Comparison of ENCODE assay signal across 2 cellular contexts in the genomic region with DNA sequence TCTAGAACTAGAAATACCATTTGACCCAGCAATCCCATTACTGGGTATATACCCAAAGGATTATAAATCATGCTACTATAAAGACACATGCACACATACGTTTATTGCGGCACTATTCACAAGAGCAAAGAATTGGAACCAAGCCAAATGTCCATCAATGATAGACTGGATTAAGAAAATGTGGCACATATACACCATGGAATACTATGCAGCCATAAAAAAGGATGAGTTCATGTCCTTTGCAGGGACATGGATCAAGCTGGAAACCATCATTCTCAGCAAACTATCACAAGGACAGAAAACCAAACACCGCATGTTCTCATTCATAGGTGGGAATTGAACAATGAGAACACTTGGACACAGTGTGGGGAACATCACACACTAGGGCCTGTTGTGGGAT.
DNase-seq lines count a peak whose midpoint lies in the region; ATAC-seq, FAIRE-seq and TF ChIP-seq lines count a peak whose summit lies in the region.
"Not testable (repeated sequence)": the region's sequence is repeated elsewhere in the genome, so short reads cannot be mapped to it uniquely, and the experiment has no call there.

No MANE protein-coding gene starts in this region.

- ATAC-seq in K562 = not testable (repeated sequence)

- H2AFZ ChIP-seq in K562 (ENCODE audit: low read depth, low read length) = not testable (repeated sequence)

- not testable (repeated sequence) for H3K36me3 ChIP-seq in HEK293 (ENCODE audit: control insufficient read depth in 2 of 2, insufficient read depth in 1 of 2, low read length in 2 of 2); K562 (ENCODE audit: control insufficient read depth, insufficient read depth, low read length)

- H3K79me2 ChIP-seq in K562 (ENCODE audit: control insufficient read depth, insufficient read depth, low read length) = not testable (repeated sequence)

- H3K27me3 ChIP-seq in K562 (ENCODE audit: control insufficient read depth in 2 of 2, insufficient read depth in 2 of 2, low read length in 2 of 2) = not testable (repeated sequence)

- not testable (repeated sequence) for TF ChIP-seq RAD21 in K562 (CRISPR knock-in tag; conservative IDR thresholded peaks at IDR 0.05 in 1 of 2, IDR thresholded peaks at IDR 0.05 in 1 of 2)

- TF ChIP-seq EP300 in K562 (IDR thresholded peaks at IDR 0.05; ENCODE audit: low read length) = not testable (repeated sequence)

- WGBS in K562 (ENCODE audit: insufficient coverage, low coverage, missing lambda C conversion rate) = 2% methylated on average over 3 of the region's 3 CpGs

- not testable (repeated sequence) for BruUV-seq in K562 (replicated peaks; lab: Mats Ljungman, UMichigan)

- H3K9me3 ChIP-seq in HEK293 (ENCODE audit: control insufficient read depth, insufficient read depth, low read depth, low read length); K562 (replicated peaks; ENCODE audit: control insufficient read depth, insufficient read depth, low read depth, low read length): not testable (repeated sequence)

- not testable (repeated sequence) for H3K9ac ChIP-seq in K562 (ENCODE audit: insufficient read depth in 1 of 2, low read depth in 2 of 2, low read length in 2 of 2)

- not testable (repeated sequence) for H3K9me1 ChIP-seq in K562 (ENCODE audit: control insufficient read depth, insufficient read depth, low read length)

- not testable (repeated sequence) for FAIRE-seq in K562 (lab: Jason Lieb, UNC)

- intact Hi-C loops in K562 (cut with micrococcal nuclease) = loop anchor here (5.0 kb wide), 1 partner anchor 76 kb away; no protein-coding TSS in a partner anchor

- not testable (repeated sequence) for DNase-seq in K562 (ENCODE audit: extremely low read depth in 1 of 4, low spot score in 3 of 4)

- CTCF ChIA-PET in HEK293 (lab: Yijun Ruan, JAX) = interaction anchor here (1.0 kb wide), 1 partner anchor 11 kb away, joined by 3 read pairs; no protein-coding TSS in a partner anchor
- CTCF ChIA-PET in K562 (lab: Yijun Ruan, JAX; ENCODE audit: low intra/inter-chr PET ratio) = not testable (repeated sequence)

- not testable (repeated sequence) for TF ChIP-seq CTCF in HEK293 (tag by site-specific recombination; IDR thresholded peaks at IDR 0.05); K562 (IDR thresholded peaks at IDR 0.05 in 2 of 3, conservative IDR thresholded peaks at IDR 0.05 in 1 of 3; ENCODE audit: insufficient read depth in 2 of 3, low read depth in 1 of 3, low read length in 3 of 3)

- H3K4me3 ChIP-seq in HEK293 (ENCODE audit: low read depth, low read length); K562: not testable (repeated sequence)

- TF ChIP-seq POLR2A in K562 (conservative IDR thresholded peaks at IDR 0.05) = not testable (repeated sequence)

- not testable (repeated sequence) for H3K4me1 ChIP-seq in HEK293 (ENCODE audit: control insufficient read depth, insufficient read depth, low read length); K562 (replicated peaks in 1 of 2; ENCODE audit: control insufficient read depth in 2 of 2, insufficient read depth in 2 of 2, low read length in 2 of 2)

- POLR2A ChIA-PET in HEK293 (lab: Yijun Ruan, JAX); K562 (lab: Yijun Ruan, JAX): not testable (repeated sequence)

- not testable (repeated sequence) for H4K20me1 ChIP-seq in K562 (replicated peaks; ENCODE audit: control insufficient read depth, insufficient read depth, low read length)

- H3K4me2 ChIP-seq in K562 (ENCODE audit: insufficient read depth, low read length) = not testable (repeated sequence)

- H3K27ac ChIP-seq in HEK293 (ENCODE audit: extremely low read depth, low read depth, low read length); K562 (ENCODE audit: extremely low read depth, low read depth, low read length): not testable (repeated sequence)

- in situ Hi-C loops in K562 (cut with MboI) = not testable (repeated sequence)

TF ChIP-seq in HEK293, 187 proteins besides CTCF, POLR2A, EP300 and RAD21:
- TF ChIP-seq ZNF146 (tag by site-specific recombination; IDR thresholded peaks at IDR 0.05) = peak; percentile 93
- TF ChIP-seq, protein P1, sequence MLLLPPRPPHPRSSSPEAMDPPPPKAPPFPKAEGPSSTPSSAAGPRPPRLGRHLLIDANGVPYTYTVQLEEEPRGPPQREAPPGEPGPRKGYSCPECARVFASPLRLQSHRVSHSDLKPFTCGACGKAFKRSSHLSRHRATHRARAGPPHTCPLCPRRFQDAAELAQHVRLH (tag by site-specific recombination; IDR thresholded peaks at IDR 0.05) = 0 out of 2 replicates have a peak, but pooled peaks have one; percentile 59

TF ChIP-seq in K562, 482 proteins besides CTCF, POLR2A, EP300 and RAD21:
- TF ChIP-seq NFIC (IDR thresholded peaks at IDR 0.05) (peak; percentile 61), ZNF146 (CRISPR knock-in tag; IDR thresholded peaks at IDR 0.05; ENCODE audit: unreplicated experiment) (peak; percentile 18), BCOR (IDR thresholded peaks at IDR 0.05) (0 out of 2 replicates have a peak, but pooled peaks have one; percentile 34)
